Comparison of ENCODE assay signal across 12 cellular contexts in the genomic region with DNA sequence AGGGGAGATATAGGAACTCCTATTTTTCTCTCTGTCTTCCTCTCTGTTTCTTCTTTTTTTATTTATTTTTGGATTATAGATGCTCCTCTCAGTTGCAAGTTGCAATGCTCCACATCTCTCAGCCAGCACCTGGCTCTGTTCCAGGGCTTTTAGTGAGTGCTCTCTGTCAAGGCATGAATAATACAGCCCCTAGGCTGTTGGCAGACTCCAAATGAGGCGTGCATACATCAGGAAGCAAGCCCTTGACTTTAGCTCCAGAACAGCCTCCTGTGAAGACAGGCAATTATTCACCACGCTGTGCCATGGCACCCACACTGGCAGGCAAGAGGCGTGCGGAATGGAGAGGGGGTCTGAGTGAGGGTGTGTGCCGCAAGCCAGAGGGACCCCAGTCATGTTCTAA.
A peak's percentile ranks its signal among the peaks of the same experiment; 100 is the strongest.
DNase-seq lines count a peak whose midpoint lies in the region; ATAC-seq, FAIRE-seq and TF ChIP-seq lines count a peak whose summit lies in the region.
"Had no signal": no experiment of that assay in that cellular context is flagged by ENCODE, and none has a peak within 500 bp of the region (broad histone marks: within the 10 kb centered on the region; RNA-seq: fewer than 3 reads in every experiment).

No MANE protein-coding gene starts in this region.

- H3K36me3 Mint-ChIP-seq in brain = no peaks in the 10 kb centered on the region
- no peaks in the 10 kb centered on the region for H3K36me3 Mint-ChIP-seq in activated T-helper 17 cell treated with anti-CD3 and anti-CD28 coated beads, Interleukin-2, amount 50 U/mL, for 72 hours (ENCODE audit: low read depth)
- H3K36me3 Mint-ChIP-seq: memory B cell had no signal

- no peaks in the 10 kb centered on the region for H3K9me3 Mint-ChIP-seq in brain
- H3K9me3 Mint-ChIP-seq in activated T-helper 17 cell treated with anti-CD3 and anti-CD28 coated beads, Interleukin-2, amount 50 U/mL, for 72 hours = no peaks in the 10 kb centered on the region
- H3K9me3 Mint-ChIP-seq: dendritic cell treated with granulocyte-macrophage colony-stimulating factor and Interleukin-4, amounts not matched to agents 40 ng/mL and 50 ng/mL, for 4 days; memory B cell had no signal

- peak overlapping the region; percentile 2 to 72 (median 57) for H3K4me3 Mint-ChIP-seq in brain
- no peak overlapping the region for H3K4me3 Mint-ChIP-seq in activated T-helper 17 cell treated with anti-CD3 and anti-CD28 coated beads, Interleukin-2, amount 50 U/mL, for 72 hours
- H3K4me3 Mint-ChIP-seq: dendritic cell treated with granulocyte-macrophage colony-stimulating factor and Interleukin-4, amounts not matched to agents 40 ng/mL and 50 ng/mL, for 4 days; memory B cell had no signal

- no peak for FAIRE-seq in H54 (lab: Jason Lieb, UNC)

- no peak for ATAC-seq in GM19023 (IDR thresholded peaks at IDR 0.05; ENCODE audit: unreplicated experiment)
- no peak for ATAC-seq in GM18517 (IDR thresholded peaks at IDR 0.05; ENCODE audit: unreplicated experiment)
- no peak for ATAC-seq in activated T-helper 17 cell treated with anti-CD3 and anti-CD28 coated beads, Interleukin-2, amount 50 U/mL, for 72 hours (replicated peaks)

- H3K27ac Mint-ChIP-seq in brain = peak overlapping the region; percentile 64 to 95 (median 84)
- no peak overlapping the region for H3K27ac Mint-ChIP-seq in activated T-helper 17 cell treated with anti-CD3 and anti-CD28 coated beads, Interleukin-2, amount 50 U/mL, for 72 hours
- H3K27ac Mint-ChIP-seq: dendritic cell treated with granulocyte-macrophage colony-stimulating factor and Interleukin-4, amounts not matched to agents 40 ng/mL and 50 ng/mL, for 4 days; memory B cell had no signal

- H3K27me3 Mint-ChIP-seq in brain = peaks cover 6% of the 10 kb centered on the region
- no peaks in the 10 kb centered on the region for H3K27me3 Mint-ChIP-seq in activated T-helper 17 cell treated with anti-CD3 and anti-CD28 coated beads, Interleukin-2, amount 50 U/mL, for 72 hours
- H3K27me3 Mint-ChIP-seq: memory B cell had no signal

- H3K4me1 Mint-ChIP-seq in brain = peaks cover 85% of the 10 kb centered on the region
- H3K4me1 Mint-ChIP-seq in activated T-helper 17 cell treated with anti-CD3 and anti-CD28 coated beads, Interleukin-2, amount 50 U/mL, for 72 hours = no peaks in the 10 kb centered on the region
- H3K4me1 Mint-ChIP-seq: memory B cell had no signal

- DNase-seq in DMS153 treated with DMSO at 0.1 percent for 48 hours (lab: John Stamatoyannopoulos, UW; ENCODE audit: unreplicated experiment) = peak; percentile 87
- DNase-seq in NCI-H2107 treated with DMSO at 0.1 percent for 48 hours (lab: John Stamatoyannopoulos, UW; ENCODE audit: unreplicated experiment) = peak; percentile 88
- peak; percentile 89 for DNase-seq in medulla oblongata (ENCODE audit: extremely low spot score)
- no peak for DNase-seq in H54 (ENCODE audit: insufficient read length, low spot score)
- DNase-seq: Caco-2; stimulated activated CD4-positive, alpha-beta T cell treated with anti-CD3 and anti-CD28 coated beads, Interleukin-1b, Interleukin-23, amount 100 ng/mL, for 48 hours had no signal

- no peak for TF ChIP-seq POLR2A in H54 (IDR thresholded peaks at IDR 0.05; ENCODE audit: low read depth, low read length)

- no peak for TF ChIP-seq CTCF in brain (conservative IDR thresholded peaks at IDR 0.05)
